ENCODE assay signal across 1 cellular context in the genomic region with DNA sequence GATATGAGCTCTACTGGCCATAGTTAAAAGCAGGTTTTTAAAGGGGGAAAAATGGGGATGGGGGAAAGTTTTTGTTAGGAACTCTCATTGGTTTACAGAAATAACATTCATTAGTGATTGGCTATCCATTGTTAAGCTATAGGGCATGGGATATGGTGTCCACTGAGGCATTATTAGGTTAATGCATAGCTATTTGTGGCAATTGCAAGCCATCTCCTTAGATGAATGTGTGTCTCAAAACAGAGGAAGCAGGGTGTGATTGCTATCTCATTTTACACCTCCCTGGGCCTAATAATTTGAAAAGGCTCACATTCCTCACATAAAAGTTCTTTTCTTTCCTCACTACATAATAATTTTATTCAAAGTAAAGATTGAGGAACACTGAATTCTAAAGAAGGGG.
TF ChIP-seq lines count a peak whose summit lies in the region.

No MANE protein-coding gene starts in this region.

TF ChIP-seq in WTC11, 78 proteins besides CTCF, POLR2A, EP300 and RAD21 (continued from another document):
- TF ChIP-seq TEAD1 (CRISPR knock-in tag; IDR thresholded peaks at IDR 0.05) (no peak), NFATC4 (CRISPR knock-in tag; IDR thresholded peaks at IDR 0.05) (no peak), SOX15 (CRISPR knock-in tag; IDR thresholded peaks at IDR 0.05) (no peak), ZNF121 (CRISPR knock-in tag; IDR thresholded peaks at IDR 0.05) (no peak), HMGA2 (CRISPR knock-in tag; IDR thresholded peaks at IDR 0.05) (no peak), PREB (CRISPR knock-in tag; IDR thresholded peaks at IDR 0.05; ENCODE audit: borderline replicate concordance) (no peak), OVOL2 (CRISPR knock-in tag; IDR thresholded peaks at IDR 0.05; ENCODE audit: borderline replicate concordance) (no peak), IRF1 (CRISPR knock-in tag; IDR thresholded peaks at IDR 0.05) (no peak), RELA (CRISPR knock-in tag; IDR thresholded peaks at IDR 0.05; ENCODE audit: borderline replicate concordance) (no peak)
- TF ChIP-seq, protein P1, sequence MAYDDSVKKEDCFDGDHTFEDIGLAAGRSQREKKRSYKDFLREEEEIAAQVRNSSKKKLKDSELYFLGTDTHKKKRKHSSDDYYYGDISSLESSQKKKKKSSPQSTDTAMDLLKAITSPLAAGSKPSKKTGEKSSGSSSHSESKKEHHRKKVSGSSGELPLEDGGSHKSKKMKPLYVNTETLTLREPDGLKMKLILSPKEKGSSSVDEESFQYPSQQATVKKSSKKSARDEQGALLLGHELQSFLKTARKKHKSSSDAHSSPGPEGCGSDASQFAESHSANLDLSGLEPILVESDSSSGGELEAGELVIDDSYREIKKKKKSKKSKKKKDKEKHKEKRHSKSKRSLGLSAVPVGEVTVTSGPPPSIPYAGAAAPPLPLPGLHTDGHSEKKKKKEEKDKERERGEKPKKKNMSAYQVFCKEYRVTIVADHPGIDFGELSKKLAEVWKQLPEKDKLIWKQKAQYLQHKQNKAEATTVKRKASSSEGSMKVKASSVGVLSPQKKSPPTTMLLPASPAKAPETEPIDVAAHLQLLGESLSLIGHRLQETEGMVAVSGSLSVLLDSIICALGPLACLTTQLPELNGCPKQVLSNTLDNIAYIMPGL (CRISPR knock-in tag; IDR thresholded peaks at IDR 0.05) = no peak
TF ChIP-seq in WTC11: peak in this region for 0.
